Comparison of ENCODE assay signal across 15 cellular contexts in the genomic region with DNA sequence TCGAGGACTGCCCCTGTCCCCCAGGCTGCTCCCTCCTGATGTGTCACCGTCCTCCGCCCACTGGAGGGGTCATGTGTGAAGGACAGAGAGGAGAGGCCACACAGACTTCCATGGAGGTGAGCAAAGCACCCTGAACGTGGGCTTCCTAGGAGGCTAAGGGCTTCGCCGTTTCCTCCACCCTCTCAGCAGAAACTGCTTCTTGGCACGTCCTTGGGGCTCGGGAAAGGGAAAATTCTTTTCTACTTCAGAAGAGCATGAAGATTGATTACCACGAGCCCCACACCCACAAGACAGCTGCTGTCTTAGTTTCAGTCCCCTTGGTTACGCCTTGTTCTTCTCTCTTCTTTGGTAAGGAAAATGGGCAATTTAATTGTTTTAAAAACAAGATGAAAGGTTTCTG.
"Had no signal": no experiment of that assay in that cellular context is flagged by ENCODE, and none has a peak within 500 bp of the region (broad histone marks: within the 10 kb centered on the region; RNA-seq: fewer than 3 reads in every experiment).

No MANE protein-coding gene starts in this region.

- H3K36me3 Mint-ChIP-seq: natural killer cell had no signal

- DNase-seq: activated CD4-positive, alpha-beta T cell treated with anti-CD3 and anti-CD28 coated beads for 1 hour; activated CD8-positive, alpha-beta memory T cell treated with anti-CD3 and anti-CD28 coated beads for 24 hours; activated gamma-delta T cell treated with Interleukin-2 at 50 U/mL for 16 hours; gastrocnemius medialis; heart right ventricle; natural killer cell; occipital lobe; retina; stimulated activated CD4-positive, alpha-beta T cell treated with anti-CD3 and anti-CD28 coated beads, Interleukin-2, amount 100 ng/mL, for 24 hours; stimulated activated naive CD8-positive, alpha-beta T cell treated with anti-CD3 and anti-CD28 coated beads, Interleukin-15, Interleukin-2, amounts not matched to agents 100 U/mL and 50 U/mL, for 24 hours; transverse colon; WERI-Rb-1 had no signal

- H3K27me3 Mint-ChIP-seq: memory B cell had no signal

- H3K4me3 Mint-ChIP-seq: activated T-helper 1 cell treated with anti-CD3 and anti-CD28 coated beads, Interleukin-12 subunit alpha, Interleukin-12 subunit beta, Interleukin-2, Interleukin-4 antibody, amounts not matched to agents 30 ng/mL and 10 ng/mL and 1 ng/mL, durations not matched to agents 14 hours and 24 hours and 36 hours; memory B cell; natural killer cell had no signal

- H3K9me3 Mint-ChIP-seq: activated naive CD4-positive, alpha-beta T cell treated with anti-CD3 and anti-CD28 coated beads, Interleukin-2, amount 50 U/mL, for 72 hours; activated T-helper 1 cell treated with anti-CD3 and anti-CD28 coated beads, Interleukin-12 subunit alpha, Interleukin-12 subunit beta, Interleukin-2, Interleukin-4 antibody, amounts not matched to agents 30 ng/mL and 10 ng/mL and 1 ng/mL, durations not matched to agents 14 hours and 24 hours and 36 hours; memory B cell; natural killer cell had no signal

- H3K27me3 ChIP-seq: heart right ventricle, transverse colon had no signal

- H3K27ac ChIP-seq: heart right ventricle, WERI-Rb-1 had no signal

- H3K4me1 ChIP-seq: gastrocnemius medialis, transverse colon had no signal

- H3K9me3 ChIP-seq: gastrocnemius medialis, heart right ventricle, transverse colon had no signal

- H3K27ac Mint-ChIP-seq: activated T-helper 1 cell treated with anti-CD3 and anti-CD28 coated beads, Interleukin-12 subunit alpha, Interleukin-12 subunit beta, Interleukin-2, Interleukin-4 antibody, amounts not matched to agents 30 ng/mL and 10 ng/mL and 1 ng/mL, durations not matched to agents 14 hours and 24 hours and 36 hours; natural killer cell had no signal

- H3K36me3 ChIP-seq: gastrocnemius medialis, transverse colon, WERI-Rb-1 had no signal

- ATAC-seq: activated naive CD4-positive, alpha-beta T cell treated with anti-CD3 and anti-CD28 coated beads, Interleukin-2, amount 50 U/mL, for 72 hours; heart right ventricle; natural killer cell; stimulated activated naive CD8-positive, alpha-beta T cell treated with anti-CD3 and anti-CD28 coated beads, Interleukin-15, Interleukin-2, amounts not matched to agents 100 U/mL and 50 U/mL, for 24 hours had no signal

- H3K4me3 ChIP-seq: gastrocnemius medialis, heart right ventricle, transverse colon had no signal
